8 cellular contexts compared by ENCODE assay signal in the genomic region with DNA sequence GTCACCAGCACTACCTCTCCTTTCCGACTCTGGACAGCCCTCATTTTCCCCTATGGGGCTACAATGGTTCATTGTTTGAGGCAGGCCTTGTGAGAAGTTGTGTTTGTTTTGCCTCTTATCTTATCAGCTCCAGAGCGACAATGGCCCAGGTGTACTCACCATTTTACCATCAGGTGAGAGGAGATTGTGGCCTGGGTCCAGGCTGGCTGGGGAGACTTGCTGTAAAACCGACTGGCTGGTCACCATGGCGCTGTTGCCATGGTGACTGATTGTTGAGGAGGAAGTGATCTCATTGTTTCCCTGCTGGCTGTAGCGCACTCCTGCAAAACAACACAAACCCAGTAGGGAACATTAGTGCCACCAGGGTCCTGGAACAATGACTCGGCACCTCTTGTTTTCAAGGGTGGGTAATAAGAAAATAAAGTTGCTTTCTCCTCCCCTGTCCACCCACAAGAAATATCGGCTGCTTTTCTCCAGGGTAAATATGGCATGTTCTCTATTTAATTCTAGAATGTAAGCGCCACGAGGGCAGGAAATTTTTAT. TPM values are rescaled to one million over a fixed set of nuclear protein-coding genes. Genes with fewer than 3 reads are reported as not detected.
DNase-seq lines count a peak whose midpoint lies in the region; ATAC-seq, FAIRE-seq and TF ChIP-seq lines count a peak whose summit lies in the region.

No MANE protein-coding gene starts in this region.

- H3K9me3 Mint-ChIP-seq in T-cell, result no peaks in the 10 kb centered on the region

- no peak for ATAC-seq in GM21619 (IDR thresholded peaks at IDR 0.05; ENCODE audit: unreplicated experiment)
- ATAC-seq in T-cell (replicated peaks in 1 of 4), result no peak

- H3K27me3 ChIP-seq in small intestine (ENCODE audit: control insufficient read depth in 2 of 2, insufficient read depth in 2 of 2, low read length in 2 of 2), result no peaks in the 10 kb centered on the region

- H3K36me3 Mint-ChIP-seq in T-cell, result no peaks in the 10 kb centered on the region

- H3K36me3 ChIP-seq in small intestine (ENCODE audit: control insufficient read depth in 2 of 2, insufficient read depth in 2 of 2, low read length in 2 of 2), result no peaks in the 10 kb centered on the region

- H3K27ac ChIP-seq in small intestine (ENCODE audit: low read depth in 1 of 2, low read length in 1 of 2), result peak overlapping the region; percentile 22 to 92

- H3K4me1 ChIP-seq in small intestine (ENCODE audit: control insufficient read depth in 2 of 2, insufficient read depth in 1 of 2, low read depth in 1 of 2, low read length in 1 of 2), result peaks cover 3 to 4% of the 10 kb centered on the region in 2 donors

- CTCF ChIA-PET in T-cell (lab: Charles Lee), result no interaction called here

- no peaks in the 10 kb centered on the region for H3K4me1 Mint-ChIP-seq in T-cell

- H3K4me3 Mint-ChIP-seq in T-cell, result no peak overlapping the region

- H3K4me3 ChIP-seq in fibroblast of the aortic adventitia (ENCODE audit: low read depth, low read length) (no peak overlapping the region), small intestine (ENCODE audit: low read depth in 1 of 2, low read length in 2 of 2) (no peak overlapping the region)

- POLR2A ChIA-PET in T-cell (lab: Charles Lee), result no interaction called here

- FAIRE-seq in small intestine (lab: Jason Lieb, UNC), result no peak

- H3K27ac Mint-ChIP-seq in T-cell, result no peak overlapping the region

- WGBS in small intestine, 3 donors, result 22 to 53% (median 32%) methylated on average over 9 of the region's 9 CpGs

- TF ChIP-seq CTCF in fibroblast of the aortic adventitia (IDR thresholded peaks at IDR 0.05; ENCODE audit: insufficient read depth, low read length), result no peak
- TF ChIP-seq CTCF in GM20000 (IDR thresholded peaks at IDR 0.05; ENCODE audit: extremely low read depth, missing control alignments), result no peak

- H3K9me3 ChIP-seq in small intestine (ENCODE audit: control insufficient read depth, low read depth), result no peaks in the 10 kb centered on the region

- peak; percentile 17 for DNase-seq in NK-92 treated with Interleukin-12 subunit alpha and Interleukin-12 subunit beta, amount 100 ng/mL, for 24 hours (lab: John Stamatoyannopoulos, UW)
- no peak for DNase-seq in NK-92 (lab: John Stamatoyannopoulos, UW; ENCODE audit: unreplicated experiment)
- peak; percentile 96 for DNase-seq in NCI-H748 treated with DMSO at 0.1 percent for 48 hours (lab: John Stamatoyannopoulos, UW)
- peak; percentile 5 for DNase-seq in fibroblast of the aortic adventitia (ENCODE audit: low read depth)
- DNase-seq in small intestine, result peak; percentile 99
- DNase-seq in GM20000 (ENCODE audit: low spot score), result no peak
- DNase-seq in T-cell, result no peak

- H3K27me3 Mint-ChIP-seq in T-cell, result peaks cover 31 to 58% of the 10 kb centered on the region in 2 donors

RNA-seq across cellular contexts. Expression of a gene that starts 34.4 kb away (rescaled TPM):
- total RNA-seq in fibroblast of the aortic adventitia (ENCODE audit: low replicate concordance) (not detected in 2 replicates), T-cell (under 1 TPM in 3 of 5 donors, not detected in 2; 0.10 to 0.19 (median 0.15) TPM)
- polyA plus RNA-seq in small intestine, result 10 to 100 TPM in 2 of 3 donors, 1 to 10 TPM in 1; 10.0 to 18.1 (median 11.9) TPM

Comparison
In these comparisons a context has a peak if more than half of its experiments do, and no peak if none do; other contexts are left out.
1. DNase-seq: peak in NK-92 treated with Interleukin-12 subunit alpha and Interleukin-12 subunit beta, amount 100 ng/mL, for 24 hours (single experiment), NCI-H748 treated with DMSO at 0.1 percent for 48 hours (single experiment), fibroblast of the aortic adventitia (single experiment) and small intestine (single experiment); none in NK-92 (single experiment), GM20000 (single experiment) and T-cell (0 of 34).